14 cellular contexts compared by ENCODE assay signal in genomic region chr4:173524218-173525117, GRCh38. TPM values are rescaled to one million over a fixed set of nuclear protein-coding genes. Genes with fewer than 3 reads are reported as not detected.
A peak's percentile ranks its signal among the peaks of the same experiment; 100 is the strongest.
DNase-seq lines count a peak whose midpoint lies in the region; ATAC-seq and TF ChIP-seq lines count a peak whose summit lies in the region.
"Had no signal": no experiment of that assay in that cellular context is flagged by ENCODE, and none has a peak within 500 bp of the region (broad histone marks: within the 10 kb centered on the region; RNA-seq: fewer than 3 reads in every experiment).

No MANE protein-coding gene starts in this region.

- peaks cover 0 to 40% (median 28%) of the 10 kb centered on the region in 9 donors for H3K4me1 ChIP-seq in heart right ventricle
- H3K4me1 ChIP-seq in uterus = no peaks in the 10 kb centered on the region
- H3K4me1 ChIP-seq in osteoblast (ENCODE audit: insufficient read depth, low read length) = peaks cover 9% of the 10 kb centered on the region

- WGBS in heart right ventricle, 2 donors = 42 to 49% methylated on average over 25 of the region's 25 CpGs

- H3K27me3 ChIP-seq in heart right ventricle (peaks cover 0 to 98% (median 39%) of the 10 kb centered on the region in 7 donors), uterus (no peaks in the 10 kb centered on the region), osteoblast (ENCODE audit: insufficient read depth, low read length) (peaks cover 23% of the 10 kb centered on the region)

- H2AFZ ChIP-seq in osteoblast (ENCODE audit: low read length) = no peak overlapping the region

- CTCF ChIA-PET in RWPE1 (lab: Yijun Ruan, JAX) = interaction anchor here (0.5 to 1.4 kb wide), 4 partner anchors 55 to 495 kb away, joined by 3 read pairs; no protein-coding TSS in a partner anchor

- H3K36me3 ChIP-seq in heart right ventricle (peaks cover 0 to 12% (median 0%) of the 10 kb centered on the region in 9 donors), uterus (no peaks in the 10 kb centered on the region), osteoblast (ENCODE audit: insufficient read depth, low read length) (no peaks in the 10 kb centered on the region)

- DNase-seq in heart right ventricle = peak in 1 of 2 donors; percentile 18
- no peak for DNase-seq in cardiac septum (ENCODE audit: low spot score)
- peak; percentile 57 for DNase-seq in amniotic epithelial cell (ENCODE audit: low read depth)
- no peak for DNase-seq in mesothelial cell of epicardium (ENCODE audit: low spot score in 2 of 2, unreplicated experiment in 2 of 2)
- no peak for DNase-seq in uterus
- no peak for DNase-seq in RWPE1 (ENCODE audit: low spot score)
- DNase-seq in osteoblast (ENCODE audit: insufficient read length, low spot score, missing footprints) = no peak
- DNase-seq: NCI-H2171 had no signal

- H3K27ac ChIP-seq in heart right ventricle = peak overlapping the region; percentile 84 to 97 (median 96)
- peak overlapping the region; percentile 98 to 99 for H3K27ac ChIP-seq in uterus
- H3K27ac ChIP-seq in RWPE1 = no peak overlapping the region
- H3K27ac ChIP-seq in osteoblast (ENCODE audit: low read depth, low read length) = no peak overlapping the region

- ATAC-seq in heart right ventricle (no peak), GM18519 (IDR thresholded peaks at IDR 0.05; ENCODE audit: low FRiP score, unreplicated experiment) (no peak)
- ATAC-seq: mucosa of descending colon had no signal

- H3K79me2 ChIP-seq in osteoblast (ENCODE audit: insufficient read depth, low read length) = no peaks in the 10 kb centered on the region

- TF ChIP-seq POLR2A in uterus (IDR thresholded peaks at IDR 0.05) = no peak

- H3K4me2 ChIP-seq in osteoblast (ENCODE audit: insufficient read depth, low read length) = no peak overlapping the region

- H3K27me3 Mint-ChIP-seq in mesothelial cell of epicardium (ENCODE audit: low read depth) = peaks cover 45% of the 10 kb centered on the region

- peaks cover 78% of the 10 kb centered on the region for H3K4me1 Mint-ChIP-seq in mesothelial cell of epicardium

- TF ChIP-seq CTCF in heart right ventricle (IDR thresholded peaks at IDR 0.05) (no peak), mesothelial cell of epicardium (IDR thresholded peaks at IDR 0.05; ENCODE audit: unreplicated experiment) (no peak), uterus (IDR thresholded peaks at IDR 0.05) (no peak), RWPE1 (conservative IDR thresholded peaks at IDR 0.05; ENCODE audit: low read depth) (no peak), osteoblast (IDR thresholded peaks at IDR 0.05; ENCODE audit: extremely low read depth, low read depth, low read length) (no peak)

- H3K36me3 Mint-ChIP-seq in mesothelial cell of epicardium = peaks cover 4% of the 10 kb centered on the region

- H3K4me3 ChIP-seq in heart right ventricle = peak overlapping the region; percentile 48 to 90 (median 74)
- H3K4me3 ChIP-seq in uterus = peak overlapping the region; percentile 81 to 87
- H3K4me3 ChIP-seq in osteoblast (ENCODE audit: insufficient read depth, low read length) = no peak overlapping the region
- H3K4me3 ChIP-seq: mucosa of descending colon, skin epidermis had no signal

- no peaks in the 10 kb centered on the region for H3K9me3 Mint-ChIP-seq in mesothelial cell of epicardium

- intact Hi-C loops in heart right ventricle (cut with DNase I) = loop anchor here in 3 of 10 donors (2.0 to 10.0 kb wide), 4 partner anchors 222 to 690 kb away; no protein-coding TSS in a partner anchor
- intact Hi-C loops in cardiac septum (cut with DNase I) = loop anchor here (10.0 kb wide), 1 partner anchor 760 kb away; the partner anchor contains the start of genes CEP44 and FBXO8
- intact Hi-C loops in uterus (cut with DNase I; ENCODE audit: low total_unique reads) = no loop called here

- H3K9me3 ChIP-seq in heart right ventricle = no peaks in the 10 kb centered on the region
- no peaks in the 10 kb centered on the region for H3K9me3 ChIP-seq in uterus
- no peaks in the 10 kb centered on the region for H3K9me3 ChIP-seq in osteoblast (ENCODE audit: low read depth, low read length)
- H3K9me3 ChIP-seq: mucosa of descending colon had no signal

- peak overlapping the region; percentile 95 for H3K4me3 Mint-ChIP-seq in mesothelial cell of epicardium

- peak overlapping the region; percentile 97 for H3K27ac Mint-ChIP-seq in mesothelial cell of epicardium

- H4K20me1 ChIP-seq in osteoblast (ENCODE audit: insufficient read depth, low read length) = no peaks in the 10 kb centered on the region

- POLR2A ChIA-PET in RWPE1 (lab: Yijun Ruan, JAX; ENCODE audit: low non-redundant PET) = no interaction called here

RNA-seq across cellular contexts. Expression of gene HAND2, which starts 5.6 kb away (rescaled TPM):
- 100 to 1,000 TPM in 7 of 10 donors, 10 to 100 TPM in 3; 64.6 to 196 (median 130) TPM for total RNA-seq in heart right ventricle
- 10 to 100 TPM; 48.6 to 90.7 TPM for polyA plus RNA-seq in heart right ventricle
- 161 TPM for total RNA-seq in cardiac septum
- total RNA-seq in mesothelial cell of epicardium = 32.8 to 34.3 TPM (median 33.3 TPM) in 3 replicates
- 10 to 100 TPM; 20.3 to 77.6 (median 23.7) TPM for total RNA-seq in uterus
- 1.8 and 3.8 TPM in 2 replicates for total RNA-seq in osteoblast
- total RNA-seq: endothelial cell of umbilical vein; OCI-LY7; T-helper 2 cell treated with Interferon-gamma antibody and Interleukin-4, amounts not matched to agents 100 ng/mL and 5 ng/mL, for 36 hours had no signal
- polyA plus RNA-seq: endothelial cell of umbilical vein had no signal

Comparison
In these comparisons a context has a peak if more than half of its experiments do, and no peak if none do; other contexts are left out.
1. H3K27ac ChIP-seq: peak in heart right ventricle (10 of 10) and uterus (2 of 2); none in RWPE1 (single experiment) and osteoblast (single experiment).